In genomic region chr3:149615731-149616221, GRCh38 we compare ENCODE assay signal across 1 cellular context.
TF ChIP-seq lines count a peak whose summit lies in the region.

No MANE protein-coding gene starts in this region.

TF ChIP-seq in WTC11, 78 proteins besides CTCF, POLR2A, EP300 and RAD21 (continued from another document):
- TF ChIP-seq STAT6 (CRISPR knock-in tag; conservative IDR thresholded peaks at IDR 0.05; ENCODE audit: low read depth) (no peak), KAT7 (CRISPR knock-in tag; IDR thresholded peaks at IDR 0.05; ENCODE audit: borderline replicate concordance) (no peak), HMGA2 (CRISPR knock-in tag; IDR thresholded peaks at IDR 0.05) (no peak), ZSCAN18 (CRISPR knock-in tag; IDR thresholded peaks at IDR 0.05) (no peak), PRRX2 (CRISPR knock-in tag; IDR thresholded peaks at IDR 0.05) (no peak), NFATC4 (CRISPR knock-in tag; IDR thresholded peaks at IDR 0.05) (no peak), ZNF512 (CRISPR knock-in tag; IDR thresholded peaks at IDR 0.05; ENCODE audit: borderline replicate concordance) (no peak)
TF ChIP-seq in WTC11: peak in this region for 0.
